10 cellular contexts compared by ENCODE assay signal in the genomic region with DNA sequence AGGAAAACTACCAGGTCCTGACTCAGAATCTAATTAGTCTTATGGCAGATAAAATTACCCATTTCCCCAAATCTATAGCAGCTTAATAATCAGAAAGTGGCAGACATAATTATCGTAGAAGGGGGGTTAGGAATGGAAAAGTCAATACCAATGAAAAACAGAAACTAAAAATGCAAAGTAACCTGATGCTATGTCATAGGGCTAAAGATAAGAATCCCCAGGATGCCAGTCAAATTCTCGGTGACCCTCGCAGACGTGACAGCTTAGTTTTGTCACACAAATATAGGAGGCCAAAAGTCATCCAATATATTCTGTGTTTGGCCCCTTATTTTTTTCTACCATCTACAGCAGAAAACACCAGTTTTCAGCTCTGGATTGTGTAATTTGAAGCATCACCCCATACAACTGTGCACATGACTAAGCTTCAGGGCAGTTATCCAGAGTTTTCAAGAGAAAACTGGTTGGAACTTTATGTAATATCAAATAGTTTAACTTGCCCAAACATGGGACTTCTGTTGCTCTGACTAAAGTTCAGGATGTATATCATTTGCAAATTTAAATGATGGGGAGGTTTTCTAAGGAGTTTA. TPM values are rescaled to one million over a fixed set of nuclear protein-coding genes. Genes with fewer than 3 reads are reported as not detected.
A peak's percentile ranks its signal among the peaks of the same experiment; 100 is the strongest.
DNase-seq lines count a peak whose midpoint lies in the region; ATAC-seq and TF ChIP-seq lines count a peak whose summit lies in the region.
"Had no signal": no experiment of that assay in that cellular context is flagged by ENCODE, and none has a peak within 500 bp of the region (broad histone marks: within the 10 kb centered on the region; RNA-seq: fewer than 3 reads in every experiment).

No MANE protein-coding gene starts in this region.

- no peak overlapping the region for H3K27ac Mint-ChIP-seq in CD8-positive, alpha-beta T cell

- H3K4me3 ChIP-seq in ACC112 (ENCODE audit: low read depth, low read length) (peak overlapping the region; percentile 24), brain microvascular endothelial cell (ENCODE audit: low read depth, low read length) (no peak overlapping the region)
- H3K4me3 ChIP-seq in CD8-positive, alpha-beta T cell (ENCODE audit: low read depth, low read length) = no peak overlapping the region
- H3K4me3 ChIP-seq: SJSA1 had no signal

- no peaks in the 10 kb centered on the region for H3K9me3 Mint-ChIP-seq in CD8-positive, alpha-beta T cell

- TF ChIP-seq CTCF in brain microvascular endothelial cell (IDR thresholded peaks at IDR 0.05; ENCODE audit: low read depth, low read length, missing control alignments) = no peak
- no peak for TF ChIP-seq CTCF in CD8-positive, alpha-beta T cell (IDR thresholded peaks at IDR 0.05)

- no peaks in the 10 kb centered on the region for H3K4me1 Mint-ChIP-seq in CD8-positive, alpha-beta T cell (ENCODE audit: low read depth)

- H2AFZ ChIP-seq in ACC112 (ENCODE audit: low read length, unreplicated experiment) = peak overlapping the region; percentile 85

- H3K36me3 ChIP-seq in ACC112 (ENCODE audit: insufficient read depth, low read length) (no peaks in the 10 kb centered on the region), brain microvascular endothelial cell (replicated peaks) (no peaks in the 10 kb centered on the region)
- no peaks in the 10 kb centered on the region for H3K36me3 ChIP-seq in CD8-positive, alpha-beta T cell (ENCODE audit: insufficient read depth, low read length)
- H3K36me3 ChIP-seq: SJSA1 had no signal

- H3K36me3 Mint-ChIP-seq in CD8-positive, alpha-beta T cell = no peaks in the 10 kb centered on the region

- in situ Hi-C loops in brain microvascular endothelial cell (cut with HindIII; ENCODE audit: low pct_ligation_motif_present, low sequenced_read_pairs) = no loop called here

- no peaks in the 10 kb centered on the region for H3K9me3 ChIP-seq in CD8-positive, alpha-beta T cell (ENCODE audit: low read length)
- H3K9me3 ChIP-seq: SJSA1 had no signal

- no peaks in the 10 kb centered on the region for H3K79me2 ChIP-seq in ACC112 (ENCODE audit: control insufficient read depth, insufficient read depth, low read length, unreplicated experiment)

- POLR2A ChIA-PET in CD8-positive, alpha-beta T cell (lab: Charles Lee) = no interaction called here

- peaks cover 43% of the 10 kb centered on the region for H3K4me1 ChIP-seq in ACC112 (ENCODE audit: control insufficient read depth, insufficient read depth, low read length, unreplicated experiment)
- no peaks in the 10 kb centered on the region for H3K4me1 ChIP-seq in CD8-positive, alpha-beta T cell (ENCODE audit: insufficient read depth, low read length)
- H3K4me1 ChIP-seq: SJSA1 had no signal

- DNase-seq in brain microvascular endothelial cell = peak; percentile 28
- no peak for DNase-seq in RKO (ENCODE audit: low spot score)
- no peak for DNase-seq in NCI-H2107 treated with DMSO at 0.1 percent for 48 hours (lab: John Stamatoyannopoulos, UW; ENCODE audit: unreplicated experiment)
- no peak for DNase-seq in mucosa of gallbladder (ENCODE audit: low spot score)
- DNase-seq in CD8-positive, alpha-beta T cell = no peak

- intact Hi-C loops in CD8-positive, alpha-beta T cell (cut with DNase I, micrococcal nuclease) = no loop called here

- ATAC-seq in GM19452 (IDR thresholded peaks at IDR 0.05; ENCODE audit: unreplicated experiment) (peak; percentile 28), HG03196 (IDR thresholded peaks at IDR 0.05; ENCODE audit: unreplicated experiment) (peak; percentile 26)
- ATAC-seq in CD8-positive, alpha-beta T cell = no peak

- peak overlapping the region; percentile 85 for H3K27ac ChIP-seq in ACC112 (ENCODE audit: low read depth, low read length)
- H3K27ac ChIP-seq in brain microvascular endothelial cell = no peak overlapping the region
- no peak overlapping the region for H3K27ac ChIP-seq in CD8-positive, alpha-beta T cell (ENCODE audit: low read depth, low read length)
- H3K27ac ChIP-seq: SJSA1 had no signal

- CTCF ChIA-PET in CD8-positive, alpha-beta T cell (lab: Charles Lee) = no interaction called here

- H3K27me3 ChIP-seq in ACC112 (ENCODE audit: insufficient read depth, low read length) (no peaks in the 10 kb centered on the region), brain microvascular endothelial cell (replicated peaks) (no peaks in the 10 kb centered on the region)
- H3K27me3 ChIP-seq in CD8-positive, alpha-beta T cell (ENCODE audit: insufficient read depth, low read length) = no peaks in the 10 kb centered on the region
- H3K27me3 ChIP-seq: SJSA1 had no signal

- H3K27me3 Mint-ChIP-seq in CD8-positive, alpha-beta T cell (ENCODE audit: low read depth) = no peaks in the 10 kb centered on the region

- no peak overlapping the region for H3K4me3 Mint-ChIP-seq in CD8-positive, alpha-beta T cell

RNA-seq across cellular contexts. Expression of gene RASSF6, which starts 30.9 kb away (rescaled TPM):
- total RNA-seq in mucosa of gallbladder = 20.1 TPM
- not detected for total RNA-seq in CD8-positive, alpha-beta T cell
- total RNA-seq: Daoy, SJSA1 had no signal

Comparison
In these comparisons a context has a peak if more than half of its experiments do, and no peak if none do; other contexts are left out.
1. RNA of gene RASSF6, which starts 30.9 kb away (total RNA-seq): 20.1 TPM in mucosa of gallbladder (single experiment); not detected in CD8-positive, alpha-beta T cell; every median in the first group is over 10 times any median in the second.